Comparison of ENCODE assay signal across 12 cellular contexts in the genomic region with DNA sequence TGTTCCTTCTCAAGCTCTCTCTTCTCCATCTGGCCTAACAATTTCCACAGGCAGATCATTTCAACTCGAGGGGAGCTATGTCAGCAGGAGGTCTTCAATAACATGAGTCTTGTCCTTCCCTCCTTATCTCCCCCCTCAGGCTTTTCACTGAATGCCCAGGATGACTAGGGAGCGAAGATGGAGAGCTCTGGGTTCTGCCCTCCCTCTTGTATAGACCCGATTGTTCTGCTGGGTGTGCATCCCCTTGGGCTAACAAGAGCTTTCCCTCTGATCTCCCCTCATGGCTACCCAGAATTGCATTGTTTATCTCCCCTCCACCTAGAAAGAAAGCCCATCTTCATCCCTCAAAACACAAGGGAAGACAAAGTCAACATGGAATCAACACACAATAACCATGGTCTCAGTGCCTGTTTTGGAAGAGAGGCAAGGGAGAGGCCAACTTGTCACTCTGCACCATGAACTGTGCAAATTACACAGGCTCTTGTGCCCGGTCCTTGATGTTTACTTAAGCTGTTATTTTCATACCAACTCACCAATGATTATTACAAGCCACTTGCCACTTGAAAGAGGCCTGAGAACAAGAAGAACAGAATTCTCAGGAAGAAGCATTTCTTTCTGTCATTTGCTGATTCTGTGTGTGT.
A peak's percentile ranks its signal among the peaks of the same experiment; 100 is the strongest.
DNase-seq lines count a peak whose midpoint lies in the region; ATAC-seq and TF ChIP-seq lines count a peak whose summit lies in the region.
"Had no signal": no experiment of that assay in that cellular context is flagged by ENCODE, and none has a peak within 500 bp of the region (broad histone marks: within the 10 kb centered on the region; RNA-seq: fewer than 3 reads in every experiment).

No MANE protein-coding gene starts in this region.

- intact Hi-C loops in transverse colon (cut with DNase I; ENCODE audit: low total_unique reads) = loop anchor here (5.0 kb wide), 2 partner anchors 347 to 447 kb away; no protein-coding TSS in a partner anchor

- no peak for TF ChIP-seq CTCF in transverse colon (IDR thresholded peaks at IDR 0.05)

- TF ChIP-seq EP300 in transverse colon (IDR thresholded peaks at IDR 0.05; ENCODE audit: low read depth) = no peak

- in situ Hi-C loops in transverse colon (cut with MboI; ENCODE audit: low pct_ligation_motif_present in 1 of 4, low pct_unique_long_range_greater_than_20kb in 1 of 4, low sequenced_read_pairs in 3 of 4) = loop anchor here (5.0 to 10.0 kb wide), 3 partner anchors 345 to 447 kb away; no protein-coding TSS in a partner anchor

- TF ChIP-seq POLR2A in transverse colon (IDR thresholded peaks at IDR 0.05) = no peak

- ATAC-seq in HG02678 (IDR thresholded peaks at IDR 0.05; ENCODE audit: unreplicated experiment) = no peak
- ATAC-seq: natural killer cell treated with Interleukin-12 subunit alpha and Interleukin-12 subunit beta and Interleukin-15 and Interleukin-18, amount 100 ng/mL, for 72 hours had no signal

- H3K36me3 ChIP-seq in iPS-18a (ENCODE audit: control insufficient read depth, low read depth, low read length) = no peaks in the 10 kb centered on the region
- H3K36me3 ChIP-seq in transverse colon = no peaks in the 10 kb centered on the region

- H3K9ac ChIP-seq in iPS-18a (ENCODE audit: low read length) = no peak overlapping the region

- H3K27ac ChIP-seq in iPS-18a (ENCODE audit: low read length) (no peak overlapping the region), transverse colon (peak overlapping the region; percentile 22 to 47 (median 34))

- peaks cover 8% of the 10 kb centered on the region for H3K27me3 ChIP-seq in iPS-18a (ENCODE audit: control insufficient read depth, insufficient read depth, low read length)
- no peaks in the 10 kb centered on the region for H3K27me3 ChIP-seq in transverse colon

- H3K4me1 ChIP-seq in iPS-18a (ENCODE audit: control insufficient read depth, low read depth, low read length) (peaks cover 55% of the 10 kb centered on the region), transverse colon (peaks cover 0 to 44% (median 11%) of the 10 kb centered on the region in 4 donors)

- no peaks in the 10 kb centered on the region for H3K9me3 ChIP-seq in iPS-18a (ENCODE audit: control insufficient read depth, low read depth, low read length)
- no peaks in the 10 kb centered on the region for H3K9me3 ChIP-seq in transverse colon

- DNase-seq in NCI-H1092 treated with DMSO at 0.1 percent for 48 hours (lab: John Stamatoyannopoulos, UW) (peak; percentile 62), NCI-H524 treated with DMSO at 0.1 percent for 48 hours (lab: John Stamatoyannopoulos, UW) (peak; percentile 97), transverse colon (no peak), activated T-cell treated with anti-CD3 and anti-CD28 coated beads for 4 hours (no peak)
- DNase-seq in activated CD4-positive, alpha-beta T cell treated with anti-CD3 and anti-CD28 coated beads, Interleukin-2, amount 50 U/mL, for 48 hours = no peak
- DNase-seq: activated naive CD4-positive, alpha-beta T cell treated with Interleukin-2 at 50 U/mL for 16 hours; CD4-positive, CD25-positive, alpha-beta regulatory T cell; KG1; T-helper 9 cell had no signal

- 74 to 93% methylated on average over 3 to 4 of the region's 4 CpGs for WGBS in transverse colon (ENCODE audit: low coverage in 1 of 2), 2 donors

- H3K4me3 ChIP-seq in iPS-18a (ENCODE audit: low read length) (peak overlapping the region; percentile 45), transverse colon (no peak overlapping the region)

Comparison
In these comparisons a context has a peak if more than half of its experiments do, and no peak if none do; other contexts are left out.
1. DNase-seq: peak in NCI-H1092 treated with DMSO at 0.1 percent for 48 hours (single experiment) and NCI-H524 treated with DMSO at 0.1 percent for 48 hours (single experiment); none in transverse colon (single experiment), activated CD4-positive, alpha-beta T cell treated with anti-CD3 and anti-CD28 coated beads, Interleukin-2, amount 50 U/mL, for 48 hours (0 of 2) and activated T-cell treated with anti-CD3 and anti-CD28 coated beads for 4 hours (single experiment).